Comparison of ENCODE assay signal across 22 cellular contexts in genomic region chr2:238978507-238978906, GRCh38.
"Had no signal": no experiment of that assay in that cellular context is flagged by ENCODE, and none has a peak within 500 bp of the region (broad histone marks: within the 10 kb centered on the region; RNA-seq: fewer than 3 reads in every experiment).

No MANE protein-coding gene starts in this region.

- H3K9me3 ChIP-seq: ovary, prostate gland, upper lobe of left lung had no signal

- H3K36me3 Mint-ChIP-seq: activated naive CD8-positive, alpha-beta T cell treated with anti-CD3 and anti-CD28 coated beads, Interleukin-2, amount 10 ng/mL, durations not matched to agents 7 days and 5 days had no signal

- H3K4me3 ChIP-seq: cardiac muscle cell, heart right ventricle, ovary, prostate gland, upper lobe of left lung had no signal

- H3K27ac ChIP-seq: cardiac muscle cell, heart right ventricle, ovary, prostate gland, upper lobe of left lung had no signal

- H3K4me1 ChIP-seq: heart right ventricle, prostate gland, upper lobe of left lung had no signal

- ATAC-seq: activated T-cell treated with anti-CD3 and anti-CD28 coated beads, Interleukin-2, amount 50 U/mL, for 4 hours; heart right ventricle; left cardiac atrium; natural killer cell treated with Interleukin-12 subunit alpha and Interleukin-12 subunit beta and Interleukin-15 and Interleukin-18, amount 100 ng/mL, for 72 hours; T-helper 17 cell had no signal

- H3K4me3 Mint-ChIP-seq: activated CD4-positive, alpha-beta T cell treated with anti-CD3 and anti-CD28 coated beads, Interleukin-2, amount 10 ng/mL, durations not matched to agents 7 days and 5 days; activated naive CD4-positive, alpha-beta T cell treated with anti-CD3 and anti-CD28 coated beads for 36 hours; activated naive CD8-positive, alpha-beta T cell treated with anti-CD3 and anti-CD28 coated beads, Interleukin-2, amount 10 ng/mL, durations not matched to agents 7 days and 5 days; activated T-cell treated with anti-CD3 and anti-CD28 coated beads, Interleukin-2, amount 50 U/mL, for 4 hours; dendritic cell treated with granulocyte-macrophage colony-stimulating factor and Interleukin-4, amounts not matched to agents 40 ng/mL and 50 ng/mL, for 4 days; natural killer cell treated with Interleukin-12 subunit alpha and Interleukin-12 subunit beta and Interleukin-15 and Interleukin-18, amount 100 ng/mL, for 72 hours; T-helper 17 cell had no signal

- DNase-seq: activated CD4-positive, alpha-beta T cell treated with anti-CD3 and anti-CD28 coated beads, Interleukin-2, amount 10 ng/mL, durations not matched to agents 7 days and 5 days; activated CD4-positive, CD25-positive, alpha-beta regulatory T cell treated with anti-CD3 and anti-CD28 coated beads, Interleukin-2, amount 50 U/mL, for 72 hours; activated CD8-positive, alpha-beta memory T cell treated with anti-CD3 and anti-CD28 coated beads, Interleukin-2, amount 50 U/mL, for 4 hours; activated effector memory CD4-positive, alpha-beta T cell treated with Interleukin-2 at 50 U/mL for 16 hours; activated naive CD4-positive, alpha-beta T cell treated with anti-CD3 and anti-CD28 coated beads for 36 hours; activated naive CD8-positive, alpha-beta T cell treated with anti-CD3 and anti-CD28 coated beads, Interleukin-2, amount 10 ng/mL, durations not matched to agents 7 days and 5 days; activated T-cell treated with anti-CD3 and anti-CD28 coated beads, Interleukin-2, amount 50 U/mL, for 4 hours; amygdala; effector CD4-positive, alpha-beta T cell; heart right ventricle; islet precursor cell; left cardiac atrium; midbrain; ovary; stimulated activated CD4-positive, alpha-beta T cell treated with anti-CD3 and anti-CD28 coated beads, Interleukin-4, amount 100 ng/mL, for 24 hours; stimulated activated naive CD4-positive, alpha-beta T cell treated with Interleukin-2 at 50 U/mL for 16 hours; T-helper 17 cell; upper lobe of left lung had no signal

- H3K36me3 ChIP-seq: cardiac muscle cell, heart right ventricle, ovary, prostate gland, upper lobe of left lung had no signal

- H3K27ac Mint-ChIP-seq: activated CD4-positive, alpha-beta T cell treated with anti-CD3 and anti-CD28 coated beads, Interleukin-2, amount 10 ng/mL, durations not matched to agents 7 days and 5 days; activated naive CD4-positive, alpha-beta T cell treated with anti-CD3 and anti-CD28 coated beads for 36 hours; activated naive CD8-positive, alpha-beta T cell treated with anti-CD3 and anti-CD28 coated beads, Interleukin-2, amount 10 ng/mL, durations not matched to agents 7 days and 5 days; dendritic cell treated with granulocyte-macrophage colony-stimulating factor and Interleukin-4, amounts not matched to agents 40 ng/mL and 50 ng/mL, for 4 days; natural killer cell treated with Interleukin-12 subunit alpha and Interleukin-12 subunit beta and Interleukin-15 and Interleukin-18, amount 100 ng/mL, for 72 hours; T-helper 17 cell had no signal

- H3K4me1 Mint-ChIP-seq: activated CD4-positive, alpha-beta T cell treated with anti-CD3 and anti-CD28 coated beads, Interleukin-2, amount 10 ng/mL, durations not matched to agents 7 days and 5 days; activated naive CD8-positive, alpha-beta T cell treated with anti-CD3 and anti-CD28 coated beads, Interleukin-2, amount 10 ng/mL, durations not matched to agents 7 days and 5 days; T-helper 17 cell had no signal

- H3K27me3 ChIP-seq: cardiac muscle cell, ovary, upper lobe of left lung had no signal

- H3K9me3 Mint-ChIP-seq: dendritic cell treated with granulocyte-macrophage colony-stimulating factor and Interleukin-4, amounts not matched to agents 40 ng/mL and 50 ng/mL, for 4 days had no signal
